1 cellular context compared by ENCODE assay signal in the genomic region with DNA sequence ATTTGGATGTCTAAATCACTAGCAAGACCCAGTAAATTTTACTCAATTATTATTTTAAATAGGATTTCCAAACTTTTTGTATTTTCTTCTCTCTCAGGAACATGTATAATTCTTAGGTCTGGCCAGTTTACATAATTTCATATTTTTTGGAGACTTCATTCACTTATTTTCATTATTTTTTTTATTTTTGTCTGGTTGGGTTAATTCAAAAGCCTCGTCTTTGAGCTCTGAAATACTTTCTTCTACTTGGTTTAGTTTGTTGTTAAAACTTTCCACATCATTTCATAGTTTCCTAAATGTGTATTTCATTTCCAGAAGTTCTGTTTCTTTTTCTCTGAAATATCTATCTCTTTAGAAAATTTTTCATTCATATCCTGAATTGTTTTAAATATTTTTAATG.
TF ChIP-seq lines count a peak whose summit lies in the region.

No MANE protein-coding gene starts in this region.

TF ChIP-seq in K562, 482 proteins besides CTCF, POLR2A, EP300 and RAD21 (continued from another document):
- TF ChIP-seq, protein P1, sequence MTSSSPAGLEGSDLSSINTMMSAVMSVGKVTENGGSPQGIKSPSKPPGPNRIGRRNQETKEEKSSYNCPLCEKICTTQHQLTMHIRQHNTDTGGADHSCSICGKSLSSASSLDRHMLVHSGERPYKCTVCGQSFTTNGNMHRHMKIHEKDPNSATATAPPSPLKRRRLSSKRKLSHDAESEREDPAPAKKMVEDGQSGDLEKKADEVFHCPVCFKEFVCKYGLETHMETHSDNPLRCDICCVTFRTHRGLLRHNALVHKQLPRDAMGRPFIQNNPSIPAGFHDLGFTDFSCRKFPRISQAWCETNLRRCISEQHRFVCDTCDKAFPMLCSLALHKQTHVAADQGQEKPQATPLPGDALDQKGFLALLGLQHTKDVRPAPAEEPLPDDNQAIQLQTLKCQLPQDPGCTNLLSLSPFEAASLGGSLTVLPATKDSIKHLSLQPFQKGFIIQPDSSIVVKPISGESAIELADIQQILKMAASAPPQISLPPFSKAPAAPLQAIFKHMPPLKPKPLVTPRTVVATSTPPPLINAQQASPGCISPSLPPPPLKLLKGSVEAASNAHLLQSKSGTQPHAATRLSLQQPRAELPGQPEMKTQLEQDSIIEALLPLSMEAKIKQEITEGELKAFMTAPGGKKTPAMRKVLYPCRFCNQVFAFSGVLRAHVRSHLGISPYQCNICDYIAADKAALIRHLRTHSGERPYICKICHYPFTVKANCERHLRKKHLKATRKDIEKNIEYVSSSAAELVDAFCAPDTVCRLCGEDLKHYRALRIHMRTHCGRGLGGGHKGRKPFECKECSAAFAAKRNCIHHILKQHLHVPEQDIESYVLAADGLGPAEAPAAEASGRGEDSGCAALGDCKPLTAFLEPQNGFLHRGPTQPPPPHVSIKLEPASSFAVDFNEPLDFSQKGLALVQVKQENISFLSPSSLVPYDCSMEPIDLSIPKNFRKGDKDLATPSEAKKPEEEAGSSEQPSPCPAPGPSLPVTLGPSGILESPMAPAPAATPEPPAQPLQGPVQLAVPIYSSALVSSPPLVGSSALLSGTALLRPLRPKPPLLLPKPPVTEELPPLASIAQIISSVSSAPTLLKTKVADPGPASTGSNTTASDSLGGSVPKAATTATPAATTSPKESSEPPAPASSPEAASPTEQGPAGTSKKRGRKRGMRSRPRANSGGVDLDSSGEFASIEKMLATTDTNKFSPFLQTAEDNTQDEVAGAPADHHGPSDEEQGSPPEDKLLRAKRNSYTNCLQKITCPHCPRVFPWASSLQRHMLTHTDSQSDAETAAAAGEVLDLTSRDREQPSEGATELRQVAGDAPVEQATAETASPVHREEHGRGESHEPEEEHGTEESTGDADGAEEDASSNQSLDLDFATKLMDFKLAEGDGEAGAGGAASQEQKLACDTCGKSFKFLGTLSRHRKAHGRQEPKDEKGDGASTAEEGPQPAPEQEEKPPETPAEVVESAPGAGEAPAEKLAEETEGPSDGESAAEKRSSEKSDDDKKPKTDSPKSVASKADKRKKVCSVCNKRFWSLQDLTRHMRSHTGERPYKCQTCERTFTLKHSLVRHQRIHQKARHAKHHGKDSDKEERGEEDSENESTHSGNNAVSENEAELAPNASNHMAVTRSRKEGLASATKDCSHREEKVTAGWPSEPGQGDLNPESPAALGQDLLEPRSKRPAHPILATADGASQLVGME (CRISPR knock-in tag; IDR thresholded peaks at IDR 0.05): no peak
- TF ChIP-seq, protein P2, sequence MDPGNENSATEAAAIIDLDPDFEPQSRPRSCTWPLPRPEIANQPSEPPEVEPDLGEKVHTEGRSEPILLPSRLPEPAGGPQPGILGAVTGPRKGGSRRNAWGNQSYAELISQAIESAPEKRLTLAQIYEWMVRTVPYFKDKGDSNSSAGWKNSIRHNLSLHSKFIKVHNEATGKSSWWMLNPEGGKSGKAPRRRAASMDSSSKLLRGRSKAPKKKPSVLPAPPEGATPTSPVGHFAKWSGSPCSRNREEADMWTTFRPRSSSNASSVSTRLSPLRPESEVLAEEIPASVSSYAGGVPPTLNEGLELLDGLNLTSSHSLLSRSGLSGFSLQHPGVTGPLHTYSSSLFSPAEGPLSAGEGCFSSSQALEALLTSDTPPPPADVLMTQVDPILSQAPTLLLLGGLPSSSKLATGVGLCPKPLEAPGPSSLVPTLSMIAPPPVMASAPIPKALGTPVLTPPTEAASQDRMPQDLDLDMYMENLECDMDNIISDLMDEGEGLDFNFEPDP (CRISPR knock-in tag; IDR thresholded peaks at IDR 0.05): no peak
- no peak for TF ChIP-seq ZNF408 (CRISPR knock-in tag; IDR thresholded peaks at IDR 0.05; ENCODE audit: low read depth)
